ENCODE assay signal across 25 cellular contexts in genomic region chr7:253491-254336, GRCh38. TPM values are rescaled to one million over a fixed set of nuclear protein-coding genes. Genes with fewer than 3 reads are reported as not detected.
DNase-seq lines count a peak whose midpoint lies in the region; ATAC-seq and TF ChIP-seq lines count a peak whose summit lies in the region.
"Had no signal": no experiment of that assay in that cellular context is flagged by ENCODE, and none has a peak within 500 bp of the region (broad histone marks: within the 10 kb centered on the region; RNA-seq: fewer than 3 reads in every experiment).

No MANE protein-coding gene starts in this region.

- intact Hi-C loops in left ventricle myocardium superior (cut with micrococcal nuclease): no loop called here
- intact Hi-C loops in cardiac septum (cut with DNase I): no loop called here
- intact Hi-C loops in right cardiac atrium (cut with DNase I): no loop called here
- intact Hi-C loops in prostate gland (cut with DNase I): no loop called here

- H3K4me3 ChIP-seq in right cardiac atrium (ENCODE audit: low read length): no peak overlapping the region
- H3K4me3 ChIP-seq in prostate gland: peak overlapping the region in 1 of 2 donors; percentile 15
- no peak overlapping the region for H3K4me3 ChIP-seq in BE2C (ENCODE audit: low read depth, low read length)
- H3K4me3 ChIP-seq: BLaER1 treated with 17β-estradiol and CSF1 and Interleukin-3, amounts not matched to agents 10 nM and 100 nM; GM12878 had no signal

- no peak for ATAC-seq in left ventricle myocardium superior
- ATAC-seq in right cardiac atrium: no peak
- no peak for ATAC-seq in HG02678 (IDR thresholded peaks at IDR 0.05; ENCODE audit: unreplicated experiment)
- ATAC-seq: CD8-positive, alpha-beta T cell; GM12878; HCT116; SK-N-SH treated with all-trans-retinoic acid at 6 μM for 48 hours had no signal

- H3K27ac ChIP-seq in right cardiac atrium (ENCODE audit: low read length) (no peak overlapping the region), prostate gland (peak overlapping the region; percentile 46 to 79)
- H3K27ac ChIP-seq: BLaER1 treated with 17β-estradiol and CSF1 and Interleukin-3, amounts not matched to agents 10 nM and 100 nM had no signal

- TF ChIP-seq CTCF in prostate gland (IDR thresholded peaks at IDR 0.05) (no peak), BE2C (IDR thresholded peaks at IDR 0.05; ENCODE audit: low read depth, low read length) (no peak)

- H3K4me1 ChIP-seq in right cardiac atrium (ENCODE audit: control insufficient read depth, insufficient read depth, low read length): no peaks in the 10 kb centered on the region
- peaks cover 5% of the 10 kb centered on the region for H3K4me1 ChIP-seq in prostate gland (replicated peaks)
- no peaks in the 10 kb centered on the region for H3K4me1 ChIP-seq in BE2C
- H3K4me1 ChIP-seq: BLaER1 treated with 17β-estradiol and CSF1 and Interleukin-3, amounts not matched to agents 10 nM and 100 nM had no signal

- H3K27me3 ChIP-seq in right cardiac atrium (ENCODE audit: control insufficient read depth, insufficient read depth) (no peaks in the 10 kb centered on the region), prostate gland (replicated peaks; ENCODE audit: insufficient read depth) (no peaks in the 10 kb centered on the region), BE2C (no peaks in the 10 kb centered on the region)
- H3K27me3 ChIP-seq: BLaER1 treated with 17β-estradiol and CSF1 and Interleukin-3, amounts not matched to agents 10 nM and 100 nM had no signal

- peaks cover 0 to 29% of the 10 kb centered on the region in 2 donors for H3K36me3 ChIP-seq in prostate gland
- no peaks in the 10 kb centered on the region for H3K36me3 ChIP-seq in BE2C

- H3K9me3 ChIP-seq in right cardiac atrium (ENCODE audit: control insufficient read depth, low read length) (no peaks in the 10 kb centered on the region), prostate gland (no peaks in the 10 kb centered on the region), BE2C (no peaks in the 10 kb centered on the region; the same call in 1 of the 2 replicates)

- peak; percentile 3 for DNase-seq in left ventricle myocardium superior
- no peak for DNase-seq in cardiac septum (ENCODE audit: low spot score)
- DNase-seq in right cardiac atrium: peak; percentile 7 to 52 (median 45)
- peak; percentile 44 for DNase-seq in prostate gland (ENCODE audit: low spot score)
- no peak for DNase-seq in NCI-H1105 (lab: John Stamatoyannopoulos, UW)
- no peak for DNase-seq in BE2C
- DNase-seq: Calu3; CD8-positive, alpha-beta T cell; DMS53; EL; GOT3; NCI-H1417 treated with DMSO at 0.1 percent for 48 hours; NCI-H1930; NCI-H345; NCI-H526 treated with DMSO at 0.1 percent for 48 hours; NK-92 treated with Interleukin-12 subunit alpha and Interleukin-12 subunit beta, amount 100 ng/mL, for 24 hours; SHP77 had no signal

- WGBS in right cardiac atrium: 94% methylated on average over 43 of the region's 43 CpGs
- 53% methylated on average over 43 of the region's 43 CpGs for WGBS in prostate gland

- TF ChIP-seq POLR2A in prostate gland (IDR thresholded peaks at IDR 0.05): no peak

RNA-seq across cellular contexts. Expression of gene FOXL3, which starts 36.3 kb away (rescaled TPM):
- not detected for total RNA-seq in left ventricle myocardium superior
- total RNA-seq in cardiac septum: not detected
- total RNA-seq in right cardiac atrium: not detected
- not detected for polyA plus RNA-seq in right cardiac atrium
- not detected for total RNA-seq in prostate gland
- polyA plus RNA-seq in BE2C (2012; ENCODE audit: insufficient read depth, insufficient read length, low read depth): not detected
- total RNA-seq: A673; Calu3; CD8-positive, alpha-beta T cell; GM12878; M059J; OCI-LY7 had no signal
- polyA plus RNA-seq: GM12878 had no signal

Comparison
In these comparisons a context has a peak if more than half of its experiments do, and no peak if none do; other contexts are left out.
1. DNase-seq: peak in left ventricle myocardium superior (single experiment), right cardiac atrium (3 of 3) and prostate gland (single experiment); none in cardiac septum (single experiment), NCI-H1105 (single experiment) and BE2C (single experiment).